1 cellular context compared by ENCODE assay signal in genomic region chr19:42850981-42851717, GRCh38.
TF ChIP-seq lines count a peak whose summit lies in the region.

No MANE protein-coding gene starts in this region.

TF ChIP-seq in SK-N-SH, 30 proteins besides CTCF, POLR2A, EP300 and RAD21 (continued from another document):
- TF ChIP-seq REST (IDR thresholded peaks at IDR 0.05; ENCODE audit: low read depth, low read length) (no peak), MEF2A (IDR thresholded peaks at IDR 0.05; ENCODE audit: borderline replicate concordance, low read depth) (no peak), ZBTB33 (IDR thresholded peaks at IDR 0.05; ENCODE audit: borderline replicate concordance, low read depth) (peak; percentile 69; the same call in 1 of the 2 replicates), FOXJ3 (CRISPR knock-in tag; IDR thresholded peaks at IDR 0.05) (no peak)
